25 cellular contexts compared by ENCODE assay signal in the genomic region with DNA sequence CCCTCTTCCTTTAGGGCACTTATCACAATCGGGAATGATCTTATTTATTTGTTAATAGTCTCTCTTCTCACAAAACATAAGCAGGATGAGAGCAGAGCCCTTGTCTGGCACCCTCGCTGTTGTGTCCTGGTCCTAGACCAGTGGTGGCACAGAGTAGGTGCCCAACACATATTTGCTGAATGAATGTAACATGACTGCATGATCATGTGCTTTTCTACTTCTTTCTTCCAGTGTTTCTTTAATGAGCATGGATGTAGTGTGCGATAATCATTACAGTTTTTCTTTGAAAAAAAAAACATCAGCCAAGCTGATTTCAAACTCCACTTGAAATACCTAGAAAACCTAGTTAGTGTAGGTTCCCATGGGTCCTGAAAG.
DNase-seq lines count a peak whose midpoint lies in the region; ATAC-seq and TF ChIP-seq lines count a peak whose summit lies in the region.
"Had no signal": no experiment of that assay in that cellular context is flagged by ENCODE, and none has a peak within 500 bp of the region (broad histone marks: within the 10 kb centered on the region; RNA-seq: fewer than 3 reads in every experiment).

No MANE protein-coding gene starts in this region.

- ATAC-seq in Right ventricle myocardium superior (ENCODE audit: poor library complexity) (peak; percentile 23), left ventricle myocardium superior (no peak), left lung (no peak), aorta (ENCODE audit: low FRiP score) (peak; percentile 59)
- ATAC-seq: stimulated activated effector memory CD8-positive, alpha-beta T cell treated with anti-CD3 and anti-CD28 coated beads, Interleukin-12 subunit alpha, Interleukin-12 subunit beta, amount 100 ng/mL, for 72 hours had no signal

- no peak overlapping the region for H2AFZ ChIP-seq in OCI-LY7 (ENCODE audit: low read length)

- H3K4me1 ChIP-seq in left lung (peaks cover 0 to 1% of the 10 kb centered on the region in 2 donors), skeletal muscle satellite cell (ENCODE audit: control insufficient read depth, insufficient read depth, low read length) (peaks cover 17% of the 10 kb centered on the region), aorta (ENCODE audit: control insufficient read depth in 1 of 2, insufficient read depth in 2 of 2, low read length in 2 of 2) (no peaks in the 10 kb centered on the region), OCI-LY7 (ENCODE audit: insufficient read depth, low read length, poor library complexity, severe bottlenecking) (no peaks in the 10 kb centered on the region)
- H3K4me1 ChIP-seq: BE2C, psoas muscle had no signal

- intact Hi-C loops in Right ventricle myocardium superior (cut with DNase I) (loop anchor here (10.0 kb wide), 1 partner anchor 705 kb away; no protein-coding TSS in a partner anchor), left ventricle myocardium superior (cut with micrococcal nuclease) (no loop called here), left lung (cut with DNase I) (no loop called here), aorta (cut with DNase I) (loop anchor here (5.0 to 10.0 kb wide), 2 partner anchors 193 to 705 kb away; no protein-coding TSS in a partner anchor), OCI-LY7 (cut with micrococcal nuclease; ENCODE audit: unreplicated experiment) (no loop called here)

- H3K4me2 ChIP-seq in skeletal muscle satellite cell (ENCODE audit: low read length) (peak overlapping the region; percentile 55), OCI-LY7 (ENCODE audit: low read length) (no peak overlapping the region)

- no peaks in the 10 kb centered on the region for H3K9me3 ChIP-seq in left lung
- H3K9me3 ChIP-seq in skeletal muscle satellite cell (replicated peaks; ENCODE audit: low read length) = no peaks in the 10 kb centered on the region
- no peaks in the 10 kb centered on the region for H3K9me3 ChIP-seq in aorta (ENCODE audit: control insufficient read depth, low read length)
- no peaks in the 10 kb centered on the region for H3K9me3 ChIP-seq in OCI-LY7 (ENCODE audit: low read length)
- H3K9me3 ChIP-seq: BE2C, psoas muscle, suprapubic skin had no signal

- BruUV-seq in OCI-LY7 (replicated peaks; lab: Mats Ljungman, UMichigan) = no TSS peak

- TF ChIP-seq CTCF in left lung (IDR thresholded peaks at IDR 0.05) (no peak), OCI-LY7 (conservative IDR thresholded peaks at IDR 0.05; ENCODE audit: low read length) (no peak)

- H3K36me3 ChIP-seq in left lung (no peaks in the 10 kb centered on the region), skeletal muscle satellite cell (ENCODE audit: insufficient read depth, low read length) (no peaks in the 10 kb centered on the region), aorta (ENCODE audit: control insufficient read depth in 1 of 2, insufficient read depth in 2 of 2, low read length in 1 of 2) (peaks cover 0 to 1% of the 10 kb centered on the region in 2 donors), OCI-LY7 (ENCODE audit: insufficient read depth, low read length) (no peaks in the 10 kb centered on the region)
- H3K36me3 ChIP-seq: BE2C, suprapubic skin had no signal

- H3K27ac ChIP-seq in left lung = peak overlapping the region; percentile 41 to 55
- H3K27ac ChIP-seq in aorta (ENCODE audit: low read depth in 1 of 2, low read length in 2 of 2) = peak overlapping the region; percentile 36 to 77
- H3K27ac ChIP-seq in OCI-LY7 (ENCODE audit: low read depth, low read length, poor library complexity, severe bottlenecking) = no peak overlapping the region
- H3K27ac ChIP-seq: epithelial cell of prostate, psoas muscle, SK-N-MC, suprapubic skin had no signal

- no peaks in the 10 kb centered on the region for H3K79me2 ChIP-seq in OCI-LY7 (ENCODE audit: insufficient read depth, low read depth, low read length)

- H3K27me3 ChIP-seq in left lung (peaks cover 0 to 11% of the 10 kb centered on the region in 2 donors), skeletal muscle satellite cell (ENCODE audit: control insufficient read depth, insufficient read depth, low read length) (no peaks in the 10 kb centered on the region), aorta (ENCODE audit: control insufficient read depth in 1 of 2, insufficient read depth in 2 of 2, low read length in 1 of 2) (no peaks in the 10 kb centered on the region)
- H3K27me3 ChIP-seq: BE2C had no signal

- DNase-seq in Right ventricle myocardium superior (no peak), left ventricle myocardium superior (no peak), left lung (no peak), aorta (no peak), ACHN (no peak), OCI-LY7 (ENCODE audit: low spot score) (no peak), NCI-H2081 (lab: John Stamatoyannopoulos, UW) (no peak)
- DNase-seq: 8988T; activated CD4-positive, alpha-beta T cell treated with anti-CD3 and anti-CD28 coated beads, Interleukin-2, amount 10 ng/mL, durations not matched to agents 24 days and 14 days; activated naive CD4-positive, alpha-beta T cell treated with anti-CD3 and anti-CD28 coated beads, Interleukin-2, amount 10 ng/mL, durations not matched to agents 7 days and 5 days; activated T-cell treated with anti-CD3 and anti-CD28 coated beads, Interleukin-2, amount 50 U/mL, for 48 hours; anterior cingulate cortex; BE2C; DMS153; Kasumi-1; MV-4-11; NCI-H1694; NCI-H526 treated with DMSO at 0.1 percent for 48 hours; psoas muscle; stimulated activated CD4-positive, alpha-beta T cell treated with anti-CD3 and anti-CD28 coated beads, Interleukin-2, amount 100 ng/mL, for 48 hours had no signal

- H3K9me2 ChIP-seq in OCI-LY7 (ENCODE audit: insufficient read depth, low read length) = no peaks in the 10 kb centered on the region

- in situ Hi-C loops in ACHN (cut with HindIII; ENCODE audit: low pct_ligation_motif_present, low pct_unique_long_range_greater_than_20kb, low sequenced_read_pairs) = no loop called here

- POLR2A ChIA-PET in OCI-LY7 (lab: Charles Lee) = interaction anchor here (0.7 kb wide), 2 partner anchors 70 to 746 kb away, joined by 3 read pairs; no protein-coding TSS in a partner anchor

- H4K20me1 ChIP-seq in OCI-LY7 (ENCODE audit: insufficient read depth, low read length) = no peaks in the 10 kb centered on the region

- 14 to 15% methylated on average over 3 of the region's 3 CpGs for WGBS in aorta, 2 donors

- CTCF ChIA-PET in OCI-LY7 (lab: Charles Lee; ENCODE audit: unreplicated experiment) = no interaction called here

- H3K4me3 ChIP-seq in left lung (no peak overlapping the region), skeletal muscle satellite cell (ENCODE audit: low read length) (no peak overlapping the region), aorta (ENCODE audit: low read length in 2 of 2) (no peak overlapping the region), OCI-LY7 (ENCODE audit: low read depth, low read length, poor library complexity, severe bottlenecking) (no peak overlapping the region)
- H3K4me3 ChIP-seq: psoas muscle, SK-N-MC, suprapubic skin had no signal

- no peak overlapping the region for H3K9ac ChIP-seq in skeletal muscle satellite cell (ENCODE audit: low read depth, low read length)

Comparison
In these comparisons a context has a peak if more than half of its experiments do, and no peak if none do; other contexts are left out.
1. ATAC-seq: peak in Right ventricle myocardium superior (single experiment) and aorta (single experiment); none in left ventricle myocardium superior (single experiment) and left lung (single experiment).
2. intact Hi-C loops: an anchor here in Right ventricle myocardium superior (10.0 kb wide) and aorta (5.0 to 10.0 kb wide); none called in left ventricle myocardium superior, left lung and OCI-LY7.